ENCODE assay signal across 22 cellular contexts in genomic region chr2:172081248-172082022, GRCh38. TPM values are rescaled to one million over a fixed set of nuclear protein-coding genes. Genes with fewer than 3 reads are reported as not detected.
DNase-seq lines count a peak whose midpoint lies in the region; ATAC-seq, FAIRE-seq and TF ChIP-seq lines count a peak whose summit lies in the region.
"Had no signal": no experiment of that assay in that cellular context is flagged by ENCODE, and none has a peak within 500 bp of the region (broad histone marks: within the 10 kb centered on the region; RNA-seq: fewer than 3 reads in every experiment).

No MANE protein-coding gene starts in this region.

- H3F3A ChIP-seq in neural progenitor cell (ENCODE audit: low read depth) = peaks cover 31% of the 10 kb centered on the region

- intact Hi-C loops in activated CD4-positive, alpha-beta T cell treated with anti-CD3 and anti-CD28 coated beads, Interleukin-2, amount 10 ng/mL, durations not matched to agents 24 days and 14 days (cut with micrococcal nuclease) = loop anchor here (1.0 kb wide), 1 partner anchor 18 kb away; no protein-coding TSS in a partner anchor

- H3K4me3 ChIP-seq in H7 (ENCODE audit: insufficient read depth, low read depth, low read length) (peak overlapping the region; percentile 12; the same call in 1 of the 2 replicates), neural progenitor cell (no peak overlapping the region), MG63 (no peak overlapping the region)
- H3K4me3 ChIP-seq: A549, tibial nerve had no signal

- peaks cover 10% of the 10 kb centered on the region for H3K36me3 Mint-ChIP-seq in activated CD4-positive, alpha-beta T cell treated with anti-CD3 and anti-CD28 coated beads, Interleukin-2, amount 10 ng/mL, durations not matched to agents 24 days and 14 days (ENCODE audit: low read depth)
- peaks cover 3% of the 10 kb centered on the region for H3K36me3 Mint-ChIP-seq in neural progenitor cell
- H3K36me3 Mint-ChIP-seq: stimulated activated memory B cell treated with anti-CD40 and anti-IgM and Interleukin-4, amounts not matched to agents 10 μg/mL and 1 μg/mL and 100 μg/mL, for 72 hours had no signal

- peaks cover 77% of the 10 kb centered on the region for H4K20me1 ChIP-seq in neural progenitor cell (ENCODE audit: low read depth)

- no peak for TF ChIP-seq CTCF in neural progenitor cell (IDR thresholded peaks at IDR 0.05)

- no peak for TF ChIP-seq POLR2A in GM18505 (IDR thresholded peaks at IDR 0.05; ENCODE audit: borderline replicate concordance, extremely low read depth, insufficient read depth, insufficient read length)

- H3K9me3 Mint-ChIP-seq in activated CD4-positive, alpha-beta T cell treated with anti-CD3 and anti-CD28 coated beads, Interleukin-2, amount 10 ng/mL, durations not matched to agents 24 days and 14 days = peaks cover 8% of the 10 kb centered on the region
- peaks cover 3% of the 10 kb centered on the region for H3K9me3 Mint-ChIP-seq in neural progenitor cell

- H3K27me3 ChIP-seq in H7 (ENCODE audit: control insufficient read depth, insufficient read depth, low read length) (peaks cover 84% of the 10 kb centered on the region), neural progenitor cell (peaks cover 100% of the 10 kb centered on the region), MG63 (no peaks in the 10 kb centered on the region)

- H3K4me3 Mint-ChIP-seq in activated CD4-positive, alpha-beta T cell treated with anti-CD3 and anti-CD28 coated beads, Interleukin-2, amount 10 ng/mL, durations not matched to agents 24 days and 14 days = no peak overlapping the region
- peak overlapping the region; percentile 27 for H3K4me3 Mint-ChIP-seq in neural progenitor cell
- H3K4me3 Mint-ChIP-seq: stimulated activated memory B cell treated with anti-CD40 and anti-IgM and Interleukin-4, amounts not matched to agents 10 μg/mL and 1 μg/mL and 100 μg/mL, for 72 hours had no signal

- no peak overlapping the region for H3K27ac Mint-ChIP-seq in activated CD4-positive, alpha-beta T cell treated with anti-CD3 and anti-CD28 coated beads, Interleukin-2, amount 10 ng/mL, durations not matched to agents 24 days and 14 days
- no peak overlapping the region for H3K27ac Mint-ChIP-seq in neural progenitor cell
- H3K27ac Mint-ChIP-seq: nephron; stimulated activated memory B cell treated with anti-CD40 and anti-IgM and Interleukin-4, amounts not matched to agents 10 μg/mL and 1 μg/mL and 100 μg/mL, for 72 hours had no signal

- no peaks in the 10 kb centered on the region for H3K79me2 ChIP-seq in neural progenitor cell (ENCODE audit: low read depth)

- FAIRE-seq in frontal cortex (lab: Jason Lieb, UNC) = no peak
- FAIRE-seq: A549 had no signal

- no peaks in the 10 kb centered on the region for H3K36me3 ChIP-seq in H7 (replicated peaks; ENCODE audit: control insufficient read depth, insufficient read depth, low read length)
- H3K36me3 ChIP-seq in neural progenitor cell = no peaks in the 10 kb centered on the region
- H3K36me3 ChIP-seq in MG63 = peaks cover under 1% of the 10 kb centered on the region; the same call in 1 of the 2 replicates
- H3K36me3 ChIP-seq: brain microvascular endothelial cell had no signal

- H3K27me3 Mint-ChIP-seq in activated CD4-positive, alpha-beta T cell treated with anti-CD3 and anti-CD28 coated beads, Interleukin-2, amount 10 ng/mL, durations not matched to agents 24 days and 14 days = peaks cover 85% of the 10 kb centered on the region
- H3K27me3 Mint-ChIP-seq in neural progenitor cell (ENCODE audit: insufficient read depth, low read depth) = peaks cover 83% of the 10 kb centered on the region

- peaks cover 17% of the 10 kb centered on the region for H3K4me1 ChIP-seq in neural progenitor cell
- H3K4me1 ChIP-seq: A549 had no signal

- H3K4me2 ChIP-seq in neural progenitor cell = no peak overlapping the region
- H3K4me2 ChIP-seq: A549 had no signal

- ATAC-seq in GM18505 (IDR thresholded peaks at IDR 0.05; ENCODE audit: unreplicated experiment) = no peak
- ATAC-seq: A549; stimulated activated memory B cell treated with anti-CD40 and anti-IgM and Interleukin-4, amounts not matched to agents 10 μg/mL and 1 μg/mL and 100 μg/mL, for 72 hours had no signal

- H2AFZ ChIP-seq in neural progenitor cell (replicated peaks) = no peak overlapping the region

- no peak overlapping the region for H3K27ac ChIP-seq in neural progenitor cell
- H3K27ac ChIP-seq in substantia nigra (ENCODE audit: low read depth, low read length, poor library complexity, severe bottlenecking) = no peak overlapping the region
- H3K27ac ChIP-seq: A549, brain microvascular endothelial cell, tibial nerve had no signal

- DNase-seq in activated CD4-positive, alpha-beta T cell treated with anti-CD3 and anti-CD28 coated beads, Interleukin-2, amount 10 ng/mL, durations not matched to agents 24 days and 14 days = peak; percentile 65
- no peak for DNase-seq in activated CD4-positive, alpha-beta T cell treated with anti-CD3 and anti-CD28 coated beads, Interleukin-2, amount 50 U/mL, for 1 hour
- DNase-seq in H7 (peak; percentile 80), frontal cortex (ENCODE audit: low spot score in 2 of 2) (peak; percentile 10 to 12), neural progenitor cell (ENCODE audit: low spot score) (peak; percentile 64), substantia nigra (lab: John Stamatoyannopoulos, UW) (no peak), MG63 (no peak)
- DNase-seq: activated naive CD4-positive, alpha-beta T cell treated with anti-CD3 and anti-CD28 coated beads, Interleukin-2, amount 50 U/mL, for 16 hours; brain microvascular endothelial cell; cortex of kidney; DMS79 treated with DMSO at 0.1 percent for 48 hours; NCI-H1436 treated with DMSO at 0.1 percent for 48 hours; NCI-H226 had no signal

- H3K9ac ChIP-seq in neural progenitor cell = no peak overlapping the region

- H3K4me1 Mint-ChIP-seq in activated CD4-positive, alpha-beta T cell treated with anti-CD3 and anti-CD28 coated beads, Interleukin-2, amount 10 ng/mL, durations not matched to agents 24 days and 14 days = peaks cover 22% of the 10 kb centered on the region
- peaks cover 35% of the 10 kb centered on the region for H3K4me1 Mint-ChIP-seq in neural progenitor cell

- no peaks in the 10 kb centered on the region for H3K9me3 ChIP-seq in neural progenitor cell (ENCODE audit: low read depth)
- H3K9me3 ChIP-seq in MG63 = no peaks in the 10 kb centered on the region
- H3K9me3 ChIP-seq: A549, tibial nerve had no signal

RNA-seq across cellular contexts. Expression of gene DLX1, which starts 3.9 kb away (rescaled TPM):
- not detected in 2 replicates for total RNA-seq in activated CD4-positive, alpha-beta T cell treated with anti-CD3 and anti-CD28 coated beads, Interleukin-2, amount 10 ng/mL, durations not matched to agents 24 days and 14 days
- total RNA-seq in H7 (2014; rRNA removed; shearing (Covaris generic)) = 0.26 TPM in 1 of 2 replicates, not detected in the other
- total RNA-seq in frontal cortex = 21.6 TPM
- total RNA-seq in neural progenitor cell (ENCODE audit: low replicate concordance) = not detected in 2 replicates
- 5.7 and 8.2 TPM in 2 replicates for total RNA-seq in MG63 (2014; rRNA removed; shearing (Covaris generic); ENCODE audit: low replicate concordance)
- total RNA-seq: activated CD8-positive, alpha-beta memory T cell treated with anti-CD3 and anti-CD28 coated beads for 36 hours; epithelial cell of proximal tubule; lung microvascular endothelial cell; T-helper 1 cell treated with Interleukin-12 subunit alpha and Interleukin-12 subunit beta and Interleukin-4 antibody, amounts not matched to agents 30 ng/mL and 1 ng/mL, for 36 hours had no signal

RNA-seq across cellular contexts. Expression of gene DLX2, which starts 21.3 kb away (rescaled TPM):
- total RNA-seq in activated CD4-positive, alpha-beta T cell treated with anti-CD3 and anti-CD28 coated beads, Interleukin-2, amount 10 ng/mL, durations not matched to agents 24 days and 14 days = 0.26 TPM in 1 of 2 replicates, not detected in the other
- not detected in 2 replicates for total RNA-seq in H7 (2014; rRNA removed; shearing (Covaris generic))
- total RNA-seq in frontal cortex (2.9 TPM), neural progenitor cell (ENCODE audit: low replicate concordance) (0.19 TPM in 1 of 2 replicates, not detected in the other)
- not detected in 2 replicates for total RNA-seq in MG63 (2014; rRNA removed; shearing (Covaris generic); ENCODE audit: low replicate concordance)
- total RNA-seq: activated CD8-positive, alpha-beta memory T cell treated with anti-CD3 and anti-CD28 coated beads for 36 hours; T-helper 1 cell treated with Interleukin-12 subunit alpha and Interleukin-12 subunit beta and Interleukin-4 antibody, amounts not matched to agents 30 ng/mL and 1 ng/mL, for 36 hours; tibial nerve had no signal

Comparison
In these comparisons a context has a peak if more than half of its experiments do, and no peak if none do; other contexts are left out.
1. DNase-seq: peak in activated CD4-positive, alpha-beta T cell treated with anti-CD3 and anti-CD28 coated beads, Interleukin-2, amount 10 ng/mL, durations not matched to agents 24 days and 14 days (single experiment), H7 (single experiment), frontal cortex (2 of 2) and neural progenitor cell (single experiment); none in activated CD4-positive, alpha-beta T cell treated with anti-CD3 and anti-CD28 coated beads, Interleukin-2, amount 50 U/mL, for 1 hour (single experiment), substantia nigra (0 of 49) and MG63 (single experiment).